ENCODE assay signal across 19 cellular contexts in the genomic region with DNA sequence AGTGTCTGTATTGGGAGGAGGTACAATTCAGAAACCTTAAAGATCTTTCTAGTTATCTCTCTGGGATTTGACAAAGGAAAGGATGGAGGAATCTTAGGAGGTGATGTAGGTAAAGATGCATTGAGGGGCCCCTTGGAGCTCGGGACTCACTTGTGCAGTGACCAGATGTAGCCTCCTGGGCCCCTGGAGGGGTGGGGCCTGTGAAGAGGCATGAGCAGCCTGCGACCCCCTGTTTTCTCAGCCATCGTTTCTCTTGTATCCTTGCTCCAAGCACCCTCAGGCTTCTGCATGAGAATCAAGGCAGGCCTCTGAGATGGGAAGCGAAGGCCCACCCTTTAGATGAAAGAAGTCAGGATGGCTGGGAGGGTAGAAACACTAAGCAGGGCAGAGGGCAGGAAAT. TPM values are rescaled to one million over a fixed set of nuclear protein-coding genes. Genes with fewer than 3 reads are reported as not detected.
DNase-seq lines count a peak whose midpoint lies in the region; ATAC-seq and TF ChIP-seq lines count a peak whose summit lies in the region.
"Had no signal": no experiment of that assay in that cellular context is flagged by ENCODE, and none has a peak within 500 bp of the region (broad histone marks: within the 10 kb centered on the region; RNA-seq: fewer than 3 reads in every experiment).

No MANE protein-coding gene starts in this region.

- H3K36me3 Mint-ChIP-seq in chondrocyte (ENCODE audit: low read depth): no peaks in the 10 kb centered on the region
- H3K36me3 Mint-ChIP-seq: CD4-positive, alpha-beta memory T cell had no signal

- TF ChIP-seq POLR2A in adrenal gland (IDR thresholded peaks at IDR 0.05): no peak

- H3K36me3 ChIP-seq in hepatocyte (replicated peaks; ENCODE audit: insufficient read depth, low read depth): no peaks in the 10 kb centered on the region
- H3K36me3 ChIP-seq in MG63: no peaks in the 10 kb centered on the region
- H3K36me3 ChIP-seq in psoas muscle (ENCODE audit: insufficient read depth in 1 of 2, low read depth in 1 of 2): no peaks in the 10 kb centered on the region
- no peaks in the 10 kb centered on the region for H3K36me3 ChIP-seq in adrenal gland (replicated peaks in 1 of 2)
- H3K36me3 ChIP-seq: BE2C had no signal

- no peak overlapping the region for H3K4me3 Mint-ChIP-seq in chondrocyte (ENCODE audit: unreplicated experiment)
- H3K4me3 Mint-ChIP-seq: CD4-positive, alpha-beta memory T cell; GM23338 had no signal

- H3K9me3 ChIP-seq in hepatocyte (ENCODE audit: low read depth) (no peaks in the 10 kb centered on the region), MG63 (no peaks in the 10 kb centered on the region), psoas muscle (no peaks in the 10 kb centered on the region), adrenal gland (replicated peaks in 1 of 3) (no peaks in the 10 kb centered on the region)
- H3K9me3 ChIP-seq: A549, BE2C had no signal

- peaks cover 46% of the 10 kb centered on the region for H3K4me1 Mint-ChIP-seq in chondrocyte (ENCODE audit: low read depth)

- peak; percentile 48 for DNase-seq in chondrocyte (ENCODE audit: low spot score)
- no peak for DNase-seq in hepatocyte (ENCODE audit: low spot score)
- DNase-seq in posterior vena cava (ENCODE audit: low spot score): peak; percentile 17
- DNase-seq in MG63: no peak
- DNase-seq in activated T-cell treated with anti-CD3 and anti-CD28 coated beads, Interleukin-2, amount 50 U/mL, for 1 hour: no peak
- DNase-seq in psoas muscle: no peak
- no peak for DNase-seq in adrenal gland
- DNase-seq: BE2C; CD4-positive, alpha-beta memory T cell; COR-L47; DMS153; DND-41; GDM1; H7 had no signal

- 71% methylated on average over 4 of the region's 4 CpGs for WGBS in hepatocyte (ENCODE audit: low lambda C conversion rate, missing lambda C conversion rate)
- 63 to 80% (median 75%) methylated on average over 4 of the region's 4 CpGs for WGBS in psoas muscle, 3 donors
- 71 to 93% (median 83%) methylated on average over 4 of the region's 4 CpGs for WGBS in adrenal gland, 4 donors

- no peak overlapping the region for H3K27ac Mint-ChIP-seq in chondrocyte (ENCODE audit: unreplicated experiment)
- H3K27ac Mint-ChIP-seq: CD4-positive, alpha-beta memory T cell; GM23338 had no signal

- no peak overlapping the region for H3K4me3 ChIP-seq in hepatocyte
- H3K4me3 ChIP-seq in MG63: no peak overlapping the region
- no peak overlapping the region for H3K4me3 ChIP-seq in psoas muscle
- H3K4me3 ChIP-seq in adrenal gland: no peak overlapping the region
- H3K4me3 ChIP-seq: A549, GM23338 had no signal

- H2AFZ ChIP-seq in hepatocyte: no peak overlapping the region
- H2AFZ ChIP-seq: GM23338 had no signal

- no peaks in the 10 kb centered on the region for H3K27me3 Mint-ChIP-seq in chondrocyte (ENCODE audit: low read depth)

- H3K9me2 ChIP-seq in hepatocyte (replicated peaks; ENCODE audit: insufficient read depth): no peaks in the 10 kb centered on the region

- H3K27ac ChIP-seq in hepatocyte (peak overlapping the region; percentile 62), psoas muscle (no peak overlapping the region), adrenal gland (no peak overlapping the region)
- H3K27ac ChIP-seq: C4-2B, HL-60 had no signal

- H3K79me2 ChIP-seq in hepatocyte: no peaks in the 10 kb centered on the region

- H4K20me1 ChIP-seq in hepatocyte (ENCODE audit: insufficient read depth, poor library complexity, severe bottlenecking): no peaks in the 10 kb centered on the region

- H3K4me1 ChIP-seq in hepatocyte (ENCODE audit: insufficient read depth) (peaks cover 9% of the 10 kb centered on the region), psoas muscle (no peaks in the 10 kb centered on the region), adrenal gland (replicated peaks in 1 of 2) (no peaks in the 10 kb centered on the region)
- H3K4me1 ChIP-seq: BE2C had no signal

- H3K27me3 ChIP-seq in hepatocyte: no peaks in the 10 kb centered on the region
- H3K27me3 ChIP-seq in MG63: peaks cover 2% of the 10 kb centered on the region; the same call in 1 of the 2 replicates
- peaks cover 0 to 6% (median 0%) of the 10 kb centered on the region in 3 donors for H3K27me3 ChIP-seq in psoas muscle (ENCODE audit: insufficient read depth in 3 of 3, low read length in 2 of 3)
- H3K27me3 ChIP-seq in adrenal gland: no peaks in the 10 kb centered on the region
- H3K27me3 ChIP-seq: BE2C had no signal

- H3K4me2 ChIP-seq in hepatocyte: no peak overlapping the region
- H3K4me2 ChIP-seq: A549, GM23338 had no signal

- intact Hi-C loops in posterior vena cava (cut with DNase I): no loop called here
- intact Hi-C loops in psoas muscle (cut with DNase I): loop anchor here in 1 of 2 donors (10.0 kb wide), 1 partner anchor 922 kb away; no protein-coding TSS in a partner anchor
- intact Hi-C loops in adrenal gland (cut with DNase I): no loop called here

- TF ChIP-seq CTCF in chondrocyte (IDR thresholded peaks at IDR 0.05): no peak
- no peak for TF ChIP-seq CTCF in hepatocyte (IDR thresholded peaks at IDR 0.05; ENCODE audit: poor library complexity)
- no peak for TF ChIP-seq CTCF in psoas muscle (IDR thresholded peaks at IDR 0.05)
- TF ChIP-seq CTCF in adrenal gland (IDR thresholded peaks at IDR 0.05): no peak

- ATAC-seq in psoas muscle: no peak
- ATAC-seq: A549, GM23338 had no signal

- no peaks in the 10 kb centered on the region for H3K9me3 Mint-ChIP-seq in chondrocyte (ENCODE audit: low read depth)
- H3K9me3 Mint-ChIP-seq: CD4-positive, alpha-beta memory T cell; GM23338 had no signal

RNA-seq across cellular contexts. Expression of a gene that starts 39.6 kb away (rescaled TPM):
- total RNA-seq in chondrocyte (1.4 to 4.1 TPM (median 1.8 TPM) in 3 replicates), hepatocyte (0.32 and 0.80 TPM in 2 replicates), posterior vena cava (under 1 TPM; 0.28 to 0.43 TPM), psoas muscle (under 1 TPM in 1 of 4 donors, not detected in 3; 0.19 TPM), adrenal gland (under 1 TPM in 6 of 8 donors, not detected in 2; 0.10 to 0.54 (median 0.16) TPM)
- polyA plus RNA-seq in hepatocyte (1.1 and 1.5 TPM in 2 replicates), psoas muscle (under 1 TPM; 0.12 to 0.20 (median 0.13) TPM), adrenal gland (1 to 10 TPM in 1 of 3 donors, under 1 TPM in 1, not detected in 1; 0.48 to 1.0 TPM)
- not detected in 2 replicates for total RNA-seq in MG63 (2014; rRNA removed; shearing (Covaris generic); ENCODE audit: low replicate concordance)
- polyA plus RNA-seq: AG04450 had no signal

Comparison
In these comparisons a context has a peak if more than half of its experiments do, and no peak if none do; other contexts are left out.
1. DNase-seq: peak in chondrocyte (single experiment) and posterior vena cava (single experiment); none in hepatocyte (single experiment), MG63 (single experiment), activated T-cell treated with anti-CD3 and anti-CD28 coated beads, Interleukin-2, amount 50 U/mL, for 1 hour (single experiment), psoas muscle (0 of 2) and adrenal gland (0 of 7).